1 cellular context compared by ENCODE assay signal in the genomic region with DNA sequence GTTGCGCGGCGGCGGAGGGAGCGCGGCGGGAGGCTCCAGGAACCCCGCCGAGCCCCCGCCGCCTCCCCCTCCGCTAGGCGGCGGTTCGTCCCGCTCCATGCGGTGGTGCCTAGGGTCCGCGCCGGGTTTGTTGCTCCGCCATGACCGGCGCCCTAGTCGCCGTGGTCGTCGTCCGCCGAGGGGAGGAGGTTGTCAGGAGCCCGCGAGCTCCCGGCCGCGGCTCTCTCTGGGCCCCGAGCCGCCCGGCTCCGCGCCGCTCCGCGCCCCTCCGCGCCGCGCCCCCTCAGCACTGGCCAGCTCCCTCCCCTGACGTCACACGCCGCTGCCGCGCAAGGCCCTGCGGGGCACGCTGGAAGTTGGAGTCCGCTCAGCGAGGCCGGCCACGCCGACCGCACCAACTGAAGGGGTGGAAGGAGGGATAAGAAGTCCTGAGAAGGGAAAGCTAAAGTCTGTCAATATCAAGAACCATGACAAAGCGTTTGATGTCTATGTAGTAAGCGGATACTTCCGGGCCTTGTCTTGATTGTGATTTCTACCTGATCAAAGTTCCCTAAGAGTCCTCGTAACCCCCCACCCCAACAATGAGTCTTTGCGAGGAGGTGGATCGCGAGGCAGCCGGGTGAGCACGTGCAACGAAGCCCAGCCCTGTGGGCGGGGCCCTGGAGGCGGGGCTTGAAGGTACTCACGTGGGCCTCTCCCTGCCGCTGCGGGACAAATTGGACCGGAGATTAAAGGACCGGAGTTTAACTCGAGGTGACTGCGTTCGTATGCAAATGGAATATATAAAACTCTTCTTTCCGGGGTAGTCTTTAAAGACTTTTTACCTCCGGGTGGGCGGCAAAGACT.
TF ChIP-seq lines count a peak whose summit lies in the region.

A gene (minus strand): TSS at position 291 of the 846 bp plus-strand sequence.

TF ChIP-seq in HepG2, 621 proteins besides CTCF, POLR2A, EP300 and RAD21 (continued from another document and continues in another):
- TF ChIP-seq, protein P1, sequence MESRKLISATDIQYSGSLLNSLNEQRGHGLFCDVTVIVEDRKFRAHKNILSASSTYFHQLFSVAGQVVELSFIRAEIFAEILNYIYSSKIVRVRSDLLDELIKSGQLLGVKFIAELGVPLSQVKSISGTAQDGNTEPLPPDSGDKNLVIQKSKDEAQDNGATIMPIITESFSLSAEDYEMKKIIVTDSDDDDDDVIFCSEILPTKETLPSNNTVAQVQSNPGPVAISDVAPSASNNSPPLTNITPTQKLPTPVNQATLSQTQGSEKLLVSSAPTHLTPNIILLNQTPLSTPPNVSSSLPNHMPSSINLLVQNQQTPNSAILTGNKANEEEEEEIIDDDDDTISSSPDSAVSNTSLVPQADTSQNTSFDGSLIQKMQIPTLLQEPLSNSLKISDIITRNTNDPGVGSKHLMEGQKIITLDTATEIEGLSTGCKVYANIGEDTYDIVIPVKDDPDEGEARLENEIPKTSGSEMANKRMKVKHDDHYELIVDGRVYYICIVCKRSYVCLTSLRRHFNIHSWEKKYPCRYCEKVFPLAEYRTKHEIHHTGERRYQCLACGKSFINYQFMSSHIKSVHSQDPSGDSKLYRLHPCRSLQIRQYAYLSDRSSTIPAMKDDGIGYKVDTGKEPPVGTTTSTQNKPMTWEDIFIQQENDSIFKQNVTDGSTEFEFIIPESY (CRISPR knock-in tag; IDR thresholded peaks at IDR 0.05) = peak; percentile 16; the same call in 1 of the 2 replicates
- no peak for TF ChIP-seq DPF2 (CRISPR knock-in tag; IDR thresholded peaks at IDR 0.05; ENCODE audit: borderline replicate concordance, low read depth)
- TF ChIP-seq MAFK (conservative IDR thresholded peaks at IDR 0.05 in 1 of 2, IDR thresholded peaks at IDR 0.05 in 1 of 2; ENCODE audit: low read length in 2 of 2) = no peak
- no peak for TF ChIP-seq CHD4 (IDR thresholded peaks at IDR 0.05; ENCODE audit: borderline replicate concordance, low read length)
- peak; percentile 41 for TF ChIP-seq FOXA3 (CRISPR knock-in tag; IDR thresholded peaks at IDR 0.05)
- TF ChIP-seq REL (CRISPR knock-in tag; conservative IDR thresholded peaks at IDR 0.05) = 0 out of 2 replicates have a peak, but pooled peaks have one; percentile 41
- peak; percentile 53 for TF ChIP-seq RXRB (CRISPR knock-in tag; IDR thresholded peaks at IDR 0.05; ENCODE audit: borderline replicate concordance)
- no peak for TF ChIP-seq SIX1 (CRISPR knock-in tag; IDR thresholded peaks at IDR 0.05; ENCODE audit: borderline replicate concordance)
- TF ChIP-seq, protein P2, sequence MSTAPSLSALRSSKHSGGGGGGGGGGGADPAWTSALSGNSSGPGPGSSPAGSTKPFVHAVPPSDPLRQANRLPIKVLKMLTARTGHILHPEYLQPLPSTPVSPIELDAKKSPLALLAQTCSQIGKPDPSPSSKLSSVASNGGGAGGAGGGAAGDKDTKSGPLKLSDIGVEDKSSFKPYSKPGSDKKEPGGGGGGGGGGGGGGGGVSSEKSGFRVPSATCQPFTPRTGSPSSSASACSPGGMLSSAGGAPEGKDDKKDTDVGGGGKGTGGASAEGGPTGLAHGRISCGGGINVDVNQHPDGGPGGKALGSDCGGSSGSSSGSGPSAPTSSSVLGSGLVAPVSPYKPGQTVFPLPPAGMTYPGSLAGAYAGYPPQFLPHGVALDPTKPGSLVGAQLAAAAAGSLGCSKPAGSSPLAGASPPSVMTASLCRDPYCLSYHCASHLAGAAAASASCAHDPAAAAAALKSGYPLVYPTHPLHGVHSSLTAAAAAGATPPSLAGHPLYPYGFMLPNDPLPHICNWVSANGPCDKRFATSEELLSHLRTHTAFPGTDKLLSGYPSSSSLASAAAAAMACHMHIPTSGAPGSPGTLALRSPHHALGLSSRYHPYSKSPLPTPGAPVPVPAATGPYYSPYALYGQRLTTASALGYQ (CRISPR knock-in tag; IDR thresholded peaks at IDR 0.05) = peak; percentile 45; the same call in 1 of the 2 replicates
- TF ChIP-seq HOXA7 (CRISPR knock-in tag; IDR thresholded peaks at IDR 0.05) = no peak
- no peak for TF ChIP-seq ZNF557 (CRISPR knock-in tag; IDR thresholded peaks at IDR 0.05)
- no peak for TF ChIP-seq AGO2 (optimal IDR thresholded peaks at IDR 0.05; ENCODE audit: low read depth, low read length)
- no peak for TF ChIP-seq CENPT (CRISPR knock-in tag; IDR thresholded peaks at IDR 0.05; ENCODE audit: low read depth)
- TF ChIP-seq ARNT2 (CRISPR knock-in tag; IDR thresholded peaks at IDR 0.05; ENCODE audit: low read depth) = no peak
- peak; percentile 42; the same call in 1 of the 2 replicates for TF ChIP-seq ERF (CRISPR knock-in tag; IDR thresholded peaks at IDR 0.05)
- TF ChIP-seq SRF (IDR thresholded peaks at IDR 0.05; ENCODE audit: low read depth, low read length) = no peak
- TF ChIP-seq ZFP82 (CRISPR knock-in tag; IDR thresholded peaks at IDR 0.05; ENCODE audit: borderline replicate concordance) = peak; percentile 82; the same call in 1 of the 2 replicates
- TF ChIP-seq NR2F2 (IDR thresholded peaks at IDR 0.05; ENCODE audit: borderline replicate concordance, low read depth) = no peak
- TF ChIP-seq KMT2A (CRISPR knock-in tag; IDR thresholded peaks at IDR 0.05) = peak; percentile 45
- TF ChIP-seq RELA (CRISPR knock-in tag; IDR thresholded peaks at IDR 0.05) = no peak
- no peak for TF ChIP-seq ZNF34 (CRISPR knock-in tag; IDR thresholded peaks at IDR 0.05; ENCODE audit: borderline replicate concordance)
- TF ChIP-seq ZFYVE20 (CRISPR knock-in tag; IDR thresholded peaks at IDR 0.05; ENCODE audit: borderline replicate concordance, low read depth) = no peak
- TF ChIP-seq, protein P3, sequence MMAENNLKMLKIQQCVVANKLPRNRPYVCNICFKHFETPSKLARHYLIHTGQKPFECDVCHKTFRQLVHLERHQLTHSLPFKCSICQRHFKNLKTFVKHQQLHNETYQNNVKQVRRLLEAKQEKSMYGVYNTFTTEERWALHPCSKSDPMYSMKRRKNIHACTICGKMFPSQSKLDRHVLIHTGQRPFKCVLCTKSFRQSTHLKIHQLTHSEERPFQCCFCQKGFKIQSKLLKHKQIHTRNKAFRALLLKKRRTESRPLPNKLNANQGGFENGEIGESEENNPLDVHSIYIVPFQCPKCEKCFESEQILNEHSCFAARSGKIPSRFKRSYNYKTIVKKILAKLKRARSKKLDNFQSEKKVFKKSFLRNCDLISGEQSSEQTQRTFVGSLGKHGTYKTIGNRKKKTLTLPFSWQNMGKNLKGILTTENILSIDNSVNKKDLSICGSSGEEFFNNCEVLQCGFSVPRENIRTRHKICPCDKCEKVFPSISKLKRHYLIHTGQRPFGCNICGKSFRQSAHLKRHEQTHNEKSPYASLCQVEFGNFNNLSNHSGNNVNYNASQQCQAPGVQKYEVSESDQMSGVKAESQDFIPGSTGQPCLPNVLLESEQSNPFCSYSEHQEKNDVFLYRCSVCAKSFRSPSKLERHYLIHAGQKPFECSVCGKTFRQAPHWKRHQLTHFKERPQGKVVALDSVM (CRISPR knock-in tag; IDR thresholded peaks at IDR 0.05) = 0 out of 2 replicates have a peak, but pooled peaks have one; percentile 7
- TF ChIP-seq IKZF1 (IDR thresholded peaks at IDR 0.05) = no peak
- no peak for TF ChIP-seq ZNF253 (CRISPR knock-in tag; IDR thresholded peaks at IDR 0.05; ENCODE audit: borderline replicate concordance)
- TF ChIP-seq RFX1 (IDR thresholded peaks at IDR 0.05) = no peak
- TF ChIP-seq ZNF501 (CRISPR knock-in tag; IDR thresholded peaks at IDR 0.05) = peak; percentile 86
- TF ChIP-seq TARDBP (CRISPR knock-in tag; IDR thresholded peaks at IDR 0.05) = no peak; the same call in 1 of the 2 replicates
- TF ChIP-seq ZNF367 (CRISPR knock-in tag; IDR thresholded peaks at IDR 0.05; ENCODE audit: borderline replicate concordance) = peak; percentile 37; the same call in 1 of the 2 replicates
- TF ChIP-seq, protein P4, sequence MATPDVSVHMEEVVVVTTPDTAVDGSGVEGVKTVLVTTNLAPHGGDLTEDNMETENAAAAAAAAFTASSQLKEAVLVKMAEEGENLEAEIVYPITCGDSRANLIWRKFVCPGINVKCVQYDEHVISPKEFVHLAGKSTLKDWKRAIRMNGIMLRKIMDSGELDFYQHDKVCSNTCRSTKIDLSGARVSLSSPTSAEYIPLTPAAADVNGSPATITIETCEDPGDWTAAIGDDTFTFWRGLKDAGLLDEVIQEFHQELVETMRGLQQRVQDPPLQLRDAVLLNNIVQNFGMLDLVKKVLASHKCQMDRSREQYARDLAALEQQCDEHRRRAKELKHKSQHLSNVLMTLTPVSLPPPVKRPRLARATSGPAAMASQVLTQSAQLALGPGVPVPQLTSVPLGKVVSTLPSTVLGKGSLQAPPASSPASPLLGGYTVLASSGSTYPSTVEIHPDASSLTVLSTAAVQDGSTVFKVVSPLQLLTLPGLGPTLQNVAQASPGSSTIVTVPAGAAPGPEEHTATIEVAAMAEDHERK (CRISPR knock-in tag; IDR thresholded peaks at IDR 0.05; ENCODE audit: low read depth) = peak; percentile 96
- TF ChIP-seq IRX3 (CRISPR knock-in tag; IDR thresholded peaks at IDR 0.05; ENCODE audit: borderline replicate concordance, low read depth) = no peak
- TF ChIP-seq NPAS2 (CRISPR knock-in tag; IDR thresholded peaks at IDR 0.05; ENCODE audit: borderline replicate concordance) = no peak; the same call in 1 of the 2 replicates
- TF ChIP-seq KAT8 (CRISPR knock-in tag; IDR thresholded peaks at IDR 0.05) = peak; percentile 50
- peak; percentile 43; the same call in 1 of the 2 replicates for TF ChIP-seq ZNF451 (CRISPR knock-in tag; IDR thresholded peaks at IDR 0.05)
- TF ChIP-seq SATB2 (CRISPR knock-in tag; IDR thresholded peaks at IDR 0.05) = no peak
- TF ChIP-seq, protein P5, sequence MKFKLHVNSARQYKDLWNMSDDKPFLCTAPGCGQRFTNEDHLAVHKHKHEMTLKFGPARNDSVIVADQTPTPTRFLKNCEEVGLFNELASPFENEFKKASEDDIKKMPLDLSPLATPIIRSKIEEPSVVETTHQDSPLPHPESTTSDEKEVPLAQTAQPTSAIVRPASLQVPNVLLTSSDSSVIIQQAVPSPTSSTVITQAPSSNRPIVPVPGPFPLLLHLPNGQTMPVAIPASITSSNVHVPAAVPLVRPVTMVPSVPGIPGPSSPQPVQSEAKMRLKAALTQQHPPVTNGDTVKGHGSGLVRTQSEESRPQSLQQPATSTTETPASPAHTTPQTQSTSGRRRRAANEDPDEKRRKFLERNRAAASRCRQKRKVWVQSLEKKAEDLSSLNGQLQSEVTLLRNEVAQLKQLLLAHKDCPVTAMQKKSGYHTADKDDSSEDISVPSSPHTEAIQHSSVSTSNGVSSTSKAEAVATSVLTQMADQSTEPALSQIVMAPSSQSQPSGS (CRISPR knock-in tag; IDR thresholded peaks at IDR 0.05) = peak; percentile 77; the same call in 1 of the 2 replicates
- TF ChIP-seq, protein P6, sequence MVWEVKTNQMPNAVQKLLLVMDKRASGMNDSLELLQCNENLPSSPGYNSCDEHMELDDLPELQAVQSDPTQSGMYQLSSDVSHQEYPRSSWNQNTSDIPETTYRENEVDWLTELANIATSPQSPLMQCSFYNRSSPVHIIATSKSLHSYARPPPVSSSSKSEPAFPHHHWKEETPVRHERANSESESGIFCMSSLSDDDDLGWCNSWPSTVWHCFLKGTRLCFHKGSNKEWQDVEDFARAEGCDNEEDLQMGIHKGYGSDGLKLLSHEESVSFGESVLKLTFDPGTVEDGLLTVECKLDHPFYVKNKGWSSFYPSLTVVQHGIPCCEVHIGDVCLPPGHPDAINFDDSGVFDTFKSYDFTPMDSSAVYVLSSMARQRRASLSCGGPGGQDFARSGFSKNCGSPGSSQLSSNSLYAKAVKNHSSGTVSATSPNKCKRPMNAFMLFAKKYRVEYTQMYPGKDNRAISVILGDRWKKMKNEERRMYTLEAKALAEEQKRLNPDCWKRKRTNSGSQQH (CRISPR knock-in tag; IDR thresholded peaks at IDR 0.05; ENCODE audit: low read depth) = peak; percentile 43; the same call in 1 of the 2 replicates
- 0 out of 2 replicates have a peak, but pooled peaks have one; percentile 51 for TF ChIP-seq MEIS2 (CRISPR knock-in tag; IDR thresholded peaks at IDR 0.05)
- no peak for TF ChIP-seq ZNF552 (CRISPR knock-in tag; IDR thresholded peaks at IDR 0.05; ENCODE audit: borderline replicate concordance)
- TF ChIP-seq YEATS4 (CRISPR knock-in tag; IDR thresholded peaks at IDR 0.05; ENCODE audit: borderline replicate concordance) = peak; percentile 70; the same call in 1 of the 2 replicates
- peak; percentile 72 for TF ChIP-seq SRSF1 (optimal IDR thresholded peaks at IDR 0.05; ENCODE audit: low read depth, low read length)
- no peak for TF ChIP-seq MTF1 (CRISPR knock-in tag; IDR thresholded peaks at IDR 0.05)
- no peak for TF ChIP-seq TCF12 (IDR thresholded peaks at IDR 0.05)
- TF ChIP-seq TCF12 (CRISPR knock-in tag; IDR thresholded peaks at IDR 0.05) = peak; percentile 55; the same call in 1 of the 2 replicates
- TF ChIP-seq ZNF563 (CRISPR knock-in tag; IDR thresholded peaks at IDR 0.05) = no peak; the same call in 1 of the 2 replicates
- TF ChIP-seq ZNF263 (CRISPR knock-in tag; IDR thresholded peaks at IDR 0.05) = peak; percentile 61; the same call in 1 of the 2 replicates
- TF ChIP-seq ONECUT2 (CRISPR knock-in tag; IDR thresholded peaks at IDR 0.05) = no peak
- peak; percentile 84; the same call in 1 of the 2 replicates for TF ChIP-seq ZNF607 (CRISPR knock-in tag; IDR thresholded peaks at IDR 0.05; ENCODE audit: borderline replicate concordance)
- no peak for TF ChIP-seq ZNF782 (CRISPR knock-in tag; IDR thresholded peaks at IDR 0.05; ENCODE audit: borderline replicate concordance)
- TF ChIP-seq, protein P7, sequence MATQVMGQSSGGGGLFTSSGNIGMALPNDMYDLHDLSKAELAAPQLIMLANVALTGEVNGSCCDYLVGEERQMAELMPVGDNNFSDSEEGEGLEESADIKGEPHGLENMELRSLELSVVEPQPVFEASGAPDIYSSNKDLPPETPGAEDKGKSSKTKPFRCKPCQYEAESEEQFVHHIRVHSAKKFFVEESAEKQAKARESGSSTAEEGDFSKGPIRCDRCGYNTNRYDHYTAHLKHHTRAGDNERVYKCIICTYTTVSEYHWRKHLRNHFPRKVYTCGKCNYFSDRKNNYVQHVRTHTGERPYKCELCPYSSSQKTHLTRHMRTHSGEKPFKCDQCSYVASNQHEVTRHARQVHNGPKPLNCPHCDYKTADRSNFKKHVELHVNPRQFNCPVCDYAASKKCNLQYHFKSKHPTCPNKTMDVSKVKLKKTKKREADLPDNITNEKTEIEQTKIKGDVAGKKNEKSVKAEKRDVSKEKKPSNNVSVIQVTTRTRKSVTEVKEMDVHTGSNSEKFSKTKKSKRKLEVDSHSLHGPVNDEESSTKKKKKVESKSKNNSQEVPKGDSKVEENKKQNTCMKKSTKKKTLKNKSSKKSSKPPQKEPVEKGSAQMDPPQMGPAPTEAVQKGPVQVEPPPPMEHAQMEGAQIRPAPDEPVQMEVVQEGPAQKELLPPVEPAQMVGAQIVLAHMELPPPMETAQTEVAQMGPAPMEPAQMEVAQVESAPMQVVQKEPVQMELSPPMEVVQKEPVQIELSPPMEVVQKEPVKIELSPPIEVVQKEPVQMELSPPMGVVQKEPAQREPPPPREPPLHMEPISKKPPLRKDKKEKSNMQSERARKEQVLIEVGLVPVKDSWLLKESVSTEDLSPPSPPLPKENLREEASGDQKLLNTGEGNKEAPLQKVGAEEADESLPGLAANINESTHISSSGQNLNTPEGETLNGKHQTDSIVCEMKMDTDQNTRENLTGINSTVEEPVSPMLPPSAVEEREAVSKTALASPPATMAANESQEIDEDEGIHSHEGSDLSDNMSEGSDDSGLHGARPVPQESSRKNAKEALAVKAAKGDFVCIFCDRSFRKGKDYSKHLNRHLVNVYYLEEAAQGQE (IDR thresholded peaks at IDR 0.05; ENCODE audit: borderline replicate concordance in 1 of 2, low read depth in 1 of 2, low read length in 2 of 2) = peak; percentile 40 to 81
- TF ChIP-seq SP5 (CRISPR knock-in tag; IDR thresholded peaks at IDR 0.05; ENCODE audit: borderline replicate concordance, low read depth) = peak; percentile 76; the same call in 1 of the 2 replicates
- peak; percentile 76 for TF ChIP-seq YY1 (IDR thresholded peaks at IDR 0.05; ENCODE audit: insufficient read depth, insufficient replicate concordance, low read depth, low read length)
- peak; percentile 68 for TF ChIP-seq ELF1 (CRISPR knock-in tag; IDR thresholded peaks at IDR 0.05)
